In the genomic region with DNA sequence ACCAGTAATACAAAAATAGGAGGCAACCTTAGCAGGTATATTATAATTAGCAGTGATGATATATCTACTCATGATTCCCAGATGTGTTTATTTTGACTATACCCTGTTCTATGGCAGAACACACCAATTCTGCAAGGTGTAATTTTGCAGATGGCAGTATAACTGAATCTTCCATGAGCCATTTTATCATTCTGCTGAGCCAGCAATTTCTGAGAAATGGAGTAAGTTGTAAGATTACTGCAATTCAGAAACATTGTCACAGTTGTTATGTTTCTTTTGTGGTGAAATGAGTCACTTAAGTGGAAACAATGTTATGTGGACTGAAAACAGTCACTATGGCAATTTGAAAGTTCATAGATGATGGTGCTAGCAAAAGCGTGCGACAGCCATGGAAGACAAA, we compare ENCODE assay signal across 21 cellular contexts.
DNase-seq lines count a peak whose midpoint lies in the region; ATAC-seq, FAIRE-seq and TF ChIP-seq lines count a peak whose summit lies in the region.
"Had no signal": no experiment of that assay in that cellular context is flagged by ENCODE, and none has a peak within 500 bp of the region (broad histone marks: within the 10 kb centered on the region; RNA-seq: fewer than 3 reads in every experiment).

No MANE protein-coding gene starts in this region.

- H3K27me3 ChIP-seq in IMR-90 (ENCODE audit: control insufficient read depth, insufficient read depth, low read length) (no peaks in the 10 kb centered on the region), K562 (ENCODE audit: control insufficient read depth in 2 of 2, insufficient read depth in 2 of 2, low read length in 2 of 2) (no peaks in the 10 kb centered on the region)
- H3K27me3 ChIP-seq: BE2C had no signal

- H3K4me2 ChIP-seq in IMR-90 (ENCODE audit: low read depth, low read length) (no peak overlapping the region), K562 (ENCODE audit: insufficient read depth, low read length) (no peak overlapping the region)
- H3K4me2 ChIP-seq: KMS-11 had no signal

- POLR2A ChIA-PET in IMR-90 (lab: Charles Lee; ENCODE audit: unreplicated experiment), result no interaction called here
- POLR2A ChIA-PET in K562 (lab: Yijun Ruan, JAX), result no interaction called here

- no peaks in the 10 kb centered on the region for H3K4me1 ChIP-seq in IMR-90 (ENCODE audit: control insufficient read depth, insufficient read depth, low read length)
- no peaks in the 10 kb centered on the region for H3K4me1 ChIP-seq in K562 (replicated peaks in 1 of 2; ENCODE audit: control insufficient read depth in 2 of 2, insufficient read depth in 2 of 2, low read length in 2 of 2)
- H3K4me1 ChIP-seq: BE2C had no signal

- H3K9ac ChIP-seq in IMR-90 (ENCODE audit: low read depth, low read length) (no peak overlapping the region), K562 (ENCODE audit: insufficient read depth in 1 of 2, low read depth in 2 of 2, low read length in 2 of 2) (no peak overlapping the region)
- H3K9ac ChIP-seq: KMS-11 had no signal

- H4K5ac ChIP-seq in IMR-90 (ENCODE audit: low read depth, low read length), result no peak overlapping the region

- H2BK120ac ChIP-seq in IMR-90 (ENCODE audit: low read depth, low read length), result no peak overlapping the region

- H3K4ac ChIP-seq in IMR-90 (ENCODE audit: low read depth, low read length), result no peak overlapping the region

- H3K9me1 ChIP-seq in IMR-90 (ENCODE audit: insufficient read depth, low read length) (no peaks in the 10 kb centered on the region), K562 (ENCODE audit: control insufficient read depth, insufficient read depth, low read length) (no peaks in the 10 kb centered on the region)

- peaks cover 6 to 10% of the 10 kb centered on the region in 2 donors for H3K9me3 Mint-ChIP-seq in stimulated activated naive B cell treated with anti-CD40 and anti-IgM and Interleukin-4, amounts not matched to agents 10 μg/mL and 1 μg/mL and 100 μg/mL, for 72 hours

- no peak for FAIRE-seq in K562 (lab: Jason Lieb, UNC)
- FAIRE-seq: GM12878 had no signal

- H3K4me1 Mint-ChIP-seq in stimulated activated naive B cell treated with anti-CD40 and anti-IgM and Interleukin-4, amounts not matched to agents 10 μg/mL and 1 μg/mL and 100 μg/mL, for 72 hours, result no peaks in the 10 kb centered on the region
- H3K4me1 Mint-ChIP-seq: CD4-positive, alpha-beta memory T cell; IgD-negative memory B cell had no signal

- H3K4me3 ChIP-seq in IMR-90 (ENCODE audit: insufficient read depth, low read depth, low read length) (no peak overlapping the region), K562 (no peak overlapping the region)
- H3K4me3 ChIP-seq: GM12878 had no signal

- no peak overlapping the region for H3K56ac ChIP-seq in IMR-90 (ENCODE audit: extremely low read depth, insufficient read depth, low read length)

- intact Hi-C loops in IMR-90 (cut with micrococcal nuclease) (no loop called here), K562 (cut with micrococcal nuclease) (no loop called here)

- H4K20me1 ChIP-seq in IMR-90 (ENCODE audit: insufficient read depth, low read length), result no peaks in the 10 kb centered on the region
- H4K20me1 ChIP-seq in K562 (replicated peaks; ENCODE audit: control insufficient read depth, insufficient read depth, low read length), result no peaks in the 10 kb centered on the region

- TF ChIP-seq RAD21 in IMR-90 (IDR thresholded peaks at IDR 0.05; ENCODE audit: low read length), result no peak
- no peak for TF ChIP-seq RAD21 in K562 (CRISPR knock-in tag; conservative IDR thresholded peaks at IDR 0.05 in 1 of 2, IDR thresholded peaks at IDR 0.05 in 1 of 2)

- no peak overlapping the region for H2AK9ac ChIP-seq in IMR-90 (replicated peaks; ENCODE audit: low read depth, low read length, poor library complexity)

- no peak overlapping the region for H3K27ac ChIP-seq in IMR-90 (ENCODE audit: insufficient read depth, low read length)
- H3K27ac ChIP-seq in K562 (ENCODE audit: extremely low read depth, low read depth, low read length), result no peak overlapping the region
- H3K27ac ChIP-seq: 22Rv1, C4-2B, HL-60, KMS-11 had no signal

- H2AK5ac ChIP-seq in IMR-90 (ENCODE audit: low read depth, low read length), result no peak overlapping the region

- H3K18ac ChIP-seq in IMR-90 (ENCODE audit: low read depth, low read length), result no peak overlapping the region

- no peak overlapping the region for H4K91ac ChIP-seq in IMR-90 (ENCODE audit: insufficient read depth, low read depth, low read length)

- no peaks in the 10 kb centered on the region for H3K79me1 ChIP-seq in IMR-90 (ENCODE audit: low read depth in 1 of 2, low read length in 2 of 2)

- CTCF ChIA-PET in IMR-90 (lab: Yijun Ruan, JAX), result no interaction called here
- CTCF ChIA-PET in K562 (lab: Yijun Ruan, JAX; ENCODE audit: low intra/inter-chr PET ratio), result no interaction called here

- no peak overlapping the region for H3K23ac ChIP-seq in IMR-90 (ENCODE audit: low read depth, low read length)

- no peak overlapping the region for H2BK20ac ChIP-seq in IMR-90 (ENCODE audit: low read depth, low read length)

- TF ChIP-seq EP300 in K562 (IDR thresholded peaks at IDR 0.05; ENCODE audit: low read length), result no peak

- in situ Hi-C loops in IMR-90 (cut with MboI; ENCODE audit: low sequenced_read_pairs) (no loop called here), K562 (cut with MboI) (no loop called here)

- H3K79me2 ChIP-seq in K562 (ENCODE audit: control insufficient read depth, insufficient read depth, low read length), result no peaks in the 10 kb centered on the region

- no peak overlapping the region for H2BK5ac ChIP-seq in IMR-90 (ENCODE audit: low read depth, low read length, poor library complexity, severe bottlenecking)

- no peak overlapping the region for H3K14ac ChIP-seq in IMR-90 (replicated peaks; ENCODE audit: low read depth, low read length)

- no peak overlapping the region for H2BK15ac ChIP-seq in IMR-90 (ENCODE audit: low read depth, low read length)

- H3K36me3 Mint-ChIP-seq in stimulated activated naive B cell treated with anti-CD40 and anti-IgM and Interleukin-4, amounts not matched to agents 10 μg/mL and 1 μg/mL and 100 μg/mL, for 72 hours, result no peaks in the 10 kb centered on the region
- H3K36me3 Mint-ChIP-seq: CD4-positive, alpha-beta memory T cell; IgD-negative memory B cell had no signal

- TF ChIP-seq CTCF in IMR-90 (conservative IDR thresholded peaks at IDR 0.05; ENCODE audit: low read depth, low read length) (no peak), K562 (IDR thresholded peaks at IDR 0.05 in 2 of 3, conservative IDR thresholded peaks at IDR 0.05 in 1 of 3; ENCODE audit: insufficient read depth in 2 of 3, low read depth in 1 of 3, low read length in 3 of 3) (no peak)

- ATAC-seq in IMR-90 (ENCODE audit: low read depth) (no peak), K562 (no peak)
- ATAC-seq in stimulated activated naive B cell treated with anti-CD40 and anti-IgM and Interleukin-4, amounts not matched to agents 10 μg/mL and 1 μg/mL and 100 μg/mL, for 72 hours (replicated peaks), result no peak
- ATAC-seq: GM12878 had no signal

- DNase-seq in DMS53 (lab: John Stamatoyannopoulos, UW), result peak; percentile 18
- no peak for DNase-seq in DMS53 treated with DMSO at 0.1 percent for 48 hours (lab: John Stamatoyannopoulos, UW; ENCODE audit: unreplicated experiment)
- no peak for DNase-seq in IMR-90
- DNase-seq in K562 (ENCODE audit: extremely low read depth in 1 of 4, low spot score in 3 of 4), result no peak
- peak; percentile 26 for DNase-seq in stromal cell of bone marrow (ENCODE audit: low read depth)
- DNase-seq in NCI-H524 (lab: John Stamatoyannopoulos, UW), result no peak
- no peak for DNase-seq in middle frontal gyrus (ENCODE audit: extremely low spot score, low spot score)
- DNase-seq in stimulated activated naive B cell treated with anti-CD40 and anti-IgM and Interleukin-4, amounts not matched to agents 10 μg/mL and 1 μg/mL and 100 μg/mL, for 72 hours, result no peak
- DNase-seq: ACHN; BE2C; CD4-positive, alpha-beta memory T cell; DMS153; GOT3; HCEC 1CT; HFFc6 had no signal

- dilution Hi-C loops in IMR-90 (cut with HindIII; ENCODE audit: low sequenced_read_pairs, unreplicated experiment), result no loop called here

- no peaks in the 10 kb centered on the region for H3K36me3 ChIP-seq in IMR-90 (ENCODE audit: control insufficient read depth, insufficient read depth, low read length)
- no peaks in the 10 kb centered on the region for H3K36me3 ChIP-seq in K562 (ENCODE audit: control insufficient read depth, insufficient read depth, low read length)
- H3K36me3 ChIP-seq: BE2C had no signal

- WGBS in IMR-90 (ENCODE audit: extremely low coverage in 2 of 2, insufficient read length in 1 of 2), 2 experiments, result no CpG with 5 or more reads among the region's 2 CpGs
- WGBS in K562 (ENCODE audit: insufficient coverage, low coverage, missing lambda C conversion rate), result 0% methylated on average over 2 of the region's 2 CpGs

- H2AFZ ChIP-seq in IMR-90 (replicated peaks; ENCODE audit: low read length, poor library complexity), result no peak overlapping the region
- no peak overlapping the region for H2AFZ ChIP-seq in K562 (ENCODE audit: low read depth, low read length)

- H3K27me3 Mint-ChIP-seq in stimulated activated naive B cell treated with anti-CD40 and anti-IgM and Interleukin-4, amounts not matched to agents 10 μg/mL and 1 μg/mL and 100 μg/mL, for 72 hours, result no peaks in the 10 kb centered on the region
- H3K27me3 Mint-ChIP-seq: CD4-positive, alpha-beta memory T cell; IgD-negative memory B cell had no signal

- TF ChIP-seq POLR2A in IMR-90 (IDR thresholded peaks at IDR 0.05; ENCODE audit: low read depth, low read length), result no peak
- TF ChIP-seq POLR2A in K562 (conservative IDR thresholded peaks at IDR 0.05), result no peak

- H4K8ac ChIP-seq in IMR-90 (ENCODE audit: low read depth in 2 of 2, low read length in 2 of 2), result no peak overlapping the region

- H3K9me3 ChIP-seq in IMR-90 (ENCODE audit: control insufficient read depth, insufficient read depth, low read length), result no peaks in the 10 kb centered on the region
- no peaks in the 10 kb centered on the region for H3K9me3 ChIP-seq in K562 (replicated peaks; ENCODE audit: control insufficient read depth, insufficient read depth, low read depth, low read length)
- H3K9me3 ChIP-seq: BE2C had no signal

- H3K27ac Mint-ChIP-seq in stimulated activated naive B cell treated with anti-CD40 and anti-IgM and Interleukin-4, amounts not matched to agents 10 μg/mL and 1 μg/mL and 100 μg/mL, for 72 hours, result no peak overlapping the region
- H3K27ac Mint-ChIP-seq: CD4-positive, alpha-beta memory T cell; HFFc6; IgD-negative memory B cell had no signal

- BruUV-seq in IMR-90 (replicated peaks; lab: Mats Ljungman, UMichigan) (no TSS peak), K562 (replicated peaks; lab: Mats Ljungman, UMichigan) (no TSS peak)

- H3K4me3 Mint-ChIP-seq in stimulated activated naive B cell treated with anti-CD40 and anti-IgM and Interleukin-4, amounts not matched to agents 10 μg/mL and 1 μg/mL and 100 μg/mL, for 72 hours, result no peak overlapping the region
- H3K4me3 Mint-ChIP-seq: CD4-positive, alpha-beta memory T cell; HFFc6; IgD-negative memory B cell had no signal

TF ChIP-seq in IMR-90, 13 proteins besides CTCF, POLR2A, EP300 and RAD21 (continues in another document):
- TF ChIP-seq NFE2L2 (IDR thresholded peaks at IDR 0.05; ENCODE audit: low read depth, low read length) (no peak), FOS (IDR thresholded peaks at IDR 0.05; ENCODE audit: low read depth, low read length) (no peak)

TF ChIP-seq in K562, 482 proteins besides CTCF, POLR2A, EP300 and RAD21 (continues in another document):
- TF ChIP-seq MAFF (IDR thresholded peaks at IDR 0.05; ENCODE audit: low read length) (peak; percentile 89), ZNF316 (IDR thresholded peaks at IDR 0.05) (peak; percentile 83), BMI1 (IDR thresholded peaks at IDR 0.05; ENCODE audit: low read length) (no peak)

Comparison
In these comparisons a context has a peak if more than half of its experiments do, and no peak if none do; other contexts are left out.
1. DNase-seq: peak in DMS53 (single experiment) and stromal cell of bone marrow (single experiment); none in DMS53 treated with DMSO at 0.1 percent for 48 hours (single experiment), IMR-90 (single experiment), K562 (0 of 4), NCI-H524 (0 of 2), middle frontal gyrus (single experiment) and stimulated activated naive B cell treated with anti-CD40 and anti-IgM and Interleukin-4, amounts not matched to agents 10 μg/mL and 1 μg/mL and 100 μg/mL, for 72 hours (single experiment).